Comparison of ENCODE assay signal across 8 cellular contexts in genomic region chr14:49692191-49692757, GRCh38. TPM values are rescaled to one million over a fixed set of nuclear protein-coding genes. Genes with fewer than 3 reads are reported as not detected.
DNase-seq lines count a peak whose midpoint lies in the region; ATAC-seq, FAIRE-seq and TF ChIP-seq lines count a peak whose summit lies in the region.

No MANE protein-coding gene starts in this region.

- peak overlapping the region; percentile 86 for H3K27ac Mint-ChIP-seq in activated naive CD8-positive, alpha-beta T cell

- ATAC-seq in HG03097 (IDR thresholded peaks at IDR 0.05; ENCODE audit: low FRiP score, unreplicated experiment) (no peak), HG02571 (IDR thresholded peaks at IDR 0.05; ENCODE audit: unreplicated experiment) (no peak)

- peak overlapping the region; percentile 81 to 88 for H3K4me3 ChIP-seq in kidney (ENCODE audit: low read length in 2 of 2)
- H3K4me3 ChIP-seq in subcutaneous abdominal adipose tissue (ENCODE audit: low read depth in 1 of 5, low read length in 5 of 5), result peak overlapping the region; percentile 73 to 92 (median 84)

- DNase-seq in NCI-H510A treated with DMSO at 0.1 percent for 48 hours (lab: John Stamatoyannopoulos, UW) (peak; percentile 33), NCI-H510A (lab: John Stamatoyannopoulos, UW) (no peak), kidney (no peak), SIG-M5 treated with dmso at 0.1 percent for 504 hours (lab: John Stamatoyannopoulos, UW; ENCODE audit: unreplicated experiment) (no peak)

- intact Hi-C loops in kidney (cut with DNase I), result no loop called here

- no peaks in the 10 kb centered on the region for H3K36me3 Mint-ChIP-seq in activated naive CD8-positive, alpha-beta T cell

- no peaks in the 10 kb centered on the region for H3K9me3 Mint-ChIP-seq in activated naive CD8-positive, alpha-beta T cell (ENCODE audit: low read depth)

- no peaks in the 10 kb centered on the region for H3K27me3 ChIP-seq in subcutaneous abdominal adipose tissue (ENCODE audit: control insufficient read depth in 5 of 5, insufficient read depth in 4 of 5, low read length in 5 of 5)

- H3K4me1 ChIP-seq in kidney (ENCODE audit: control insufficient read depth in 1 of 2, insufficient read depth in 1 of 2, low read depth in 1 of 2, low read length in 2 of 2), result peaks cover 5 to 6% of the 10 kb centered on the region in 2 donors
- H3K4me1 ChIP-seq in subcutaneous abdominal adipose tissue (ENCODE audit: control insufficient read depth in 5 of 5, insufficient read depth in 5 of 5, low read length in 5 of 5), result peaks cover under 1 to 30% (median 18%) of the 10 kb centered on the region in 5 donors

- FAIRE-seq in kidney (lab: Jason Lieb, UNC), result no peak

- H3K27me3 Mint-ChIP-seq in activated naive CD8-positive, alpha-beta T cell, result no peaks in the 10 kb centered on the region

- no peaks in the 10 kb centered on the region for H3K9me3 ChIP-seq in kidney (ENCODE audit: control insufficient read depth in 1 of 2, low read length in 2 of 2)
- no peaks in the 10 kb centered on the region for H3K9me3 ChIP-seq in subcutaneous abdominal adipose tissue (ENCODE audit: control insufficient read depth in 5 of 5, low read length in 5 of 5)

- H3K36me3 ChIP-seq in kidney (ENCODE audit: control insufficient read depth in 1 of 2, insufficient read depth in 2 of 2, low read length in 2 of 2) (no peaks in the 10 kb centered on the region), subcutaneous abdominal adipose tissue (ENCODE audit: control insufficient read depth in 5 of 5, insufficient read depth in 5 of 5, low read length in 5 of 5) (no peaks in the 10 kb centered on the region)

- H3K4me3 Mint-ChIP-seq in activated naive CD8-positive, alpha-beta T cell, result peak overlapping the region; percentile 91

- peak overlapping the region; percentile 97 to 98 for H3K27ac ChIP-seq in kidney (ENCODE audit: low read depth in 2 of 2, low read length in 2 of 2)
- peak overlapping the region; percentile 84 for H3K27ac ChIP-seq in subcutaneous abdominal adipose tissue (ENCODE audit: low read depth, low read length)

- H3K4me1 Mint-ChIP-seq in activated naive CD8-positive, alpha-beta T cell (ENCODE audit: low read depth), result peaks cover 43% of the 10 kb centered on the region

- TF ChIP-seq CTCF in kidney (IDR thresholded peaks at IDR 0.05; ENCODE audit: borderline replicate concordance, extremely low read depth, insufficient read depth), result no peak

- H3K9ac ChIP-seq in kidney (ENCODE audit: low read length in 2 of 2) (peak overlapping the region; percentile 85 to 89), subcutaneous abdominal adipose tissue (ENCODE audit: low read length in 5 of 5) (peak overlapping the region; percentile 71 to 89 (median 85))

RNA-seq across cellular contexts. Expression of gene KLHDC1, which starts 0.6 kb away (rescaled TPM):
- total RNA-seq in kidney, result 8.4 TPM
- 2.3 TPM for polyA plus RNA-seq in kidney (ENCODE audit: insufficient read depth, low read depth, low replicate concordance)

RNA-seq across cellular contexts. Expression of gene POLE2, which starts 4.3 kb away (rescaled TPM):
- 2.6 TPM for total RNA-seq in kidney
- 0.58 TPM for polyA plus RNA-seq in kidney (ENCODE audit: insufficient read depth, low read depth, low replicate concordance)

RNA-seq across cellular contexts. Expression of gene DNAAF2, which starts 57.2 kb away (rescaled TPM):
- total RNA-seq in kidney, result 7.7 TPM
- 6.9 TPM for polyA plus RNA-seq in kidney (ENCODE audit: insufficient read depth, low read depth, low replicate concordance)
